Comparison of ENCODE assay signal across 1 cellular context in genomic region chr9:74846771-74847170, GRCh38.
TF ChIP-seq lines count a peak whose summit lies in the region.

No MANE protein-coding gene starts in this region.

TF ChIP-seq in HepG2, 621 proteins besides CTCF, POLR2A, EP300 and RAD21 (continued from another document):
- TF ChIP-seq TRIM22 (IDR thresholded peaks at IDR 0.05) = no peak
- TF ChIP-seq ZNF644 (CRISPR knock-in tag; IDR thresholded peaks at IDR 0.05; ENCODE audit: low read depth) = 0 out of 2 replicates have a peak, but pooled peaks have one; percentile 21
- no peak for TF ChIP-seq ZNF33A (CRISPR knock-in tag; IDR thresholded peaks at IDR 0.05; ENCODE audit: borderline replicate concordance)
- no peak for TF ChIP-seq ZNF547 (CRISPR knock-in tag; IDR thresholded peaks at IDR 0.05)
- TF ChIP-seq ATRX (CRISPR knock-in tag; IDR thresholded peaks at IDR 0.05; ENCODE audit: borderline replicate concordance) = no peak
- no peak for TF ChIP-seq ZBTB3 (CRISPR knock-in tag; IDR thresholded peaks at IDR 0.05; ENCODE audit: borderline replicate concordance, low read depth)
